ENCODE assay signal across 12 cellular contexts in the genomic region with DNA sequence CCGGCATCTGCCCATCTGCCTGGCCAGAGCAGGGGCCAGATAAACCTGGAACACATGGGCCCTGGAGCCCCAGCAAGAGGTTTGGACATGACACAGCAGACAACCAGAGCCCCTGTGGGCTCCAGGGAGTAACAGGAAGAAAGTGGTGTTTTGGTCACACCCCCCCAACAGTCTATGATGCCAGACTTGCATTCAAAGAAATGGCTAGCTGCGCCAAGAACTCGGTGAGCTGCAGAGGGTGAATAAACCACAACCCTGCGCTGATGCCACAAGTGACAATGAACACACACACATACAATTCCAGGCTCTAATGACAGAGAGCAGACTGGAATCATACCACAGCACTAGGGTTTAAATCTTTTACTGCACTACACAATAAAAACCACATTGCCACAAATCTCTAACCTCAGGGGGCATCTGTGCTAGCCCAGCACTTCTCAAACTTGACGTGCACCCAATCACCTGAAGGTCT. TPM values are rescaled to one million over a fixed set of nuclear protein-coding genes. Genes with fewer than 3 reads are reported as not detected.
A peak's percentile ranks its signal among the peaks of the same experiment; 100 is the strongest.
DNase-seq lines count a peak whose midpoint lies in the region; ATAC-seq and TF ChIP-seq lines count a peak whose summit lies in the region.
"Had no signal": no experiment of that assay in that cellular context is flagged by ENCODE, and none has a peak within 500 bp of the region (broad histone marks: within the 10 kb centered on the region; RNA-seq: fewer than 3 reads in every experiment).

No MANE protein-coding gene starts in this region.

- peak; percentile 90 for ATAC-seq in activated CD8-positive, alpha-beta T cell treated with anti-CD3 and anti-CD28 coated beads for 36 hours
- peak; percentile 97 for ATAC-seq in stimulated activated effector memory CD8-positive, alpha-beta T cell treated with anti-CD3 and anti-CD28 coated beads, Interleukin-12 subunit alpha, Interleukin-12 subunit beta, amount 100 ng/mL, for 72 hours
- ATAC-seq: left cardiac atrium had no signal

- CTCF ChIA-PET in activated CD8-positive, alpha-beta T cell treated with anti-CD3 and anti-CD28 coated beads for 36 hours (lab: Charles Lee), result interaction anchor here (1.0 to 3.0 kb wide), 2 partner anchors 14 to 130 kb away, joined by 4 to 15 read pairs; no protein-coding TSS in a partner anchor

- H3K4me3 ChIP-seq in effector memory CD4-positive, alpha-beta T cell (ENCODE audit: insufficient read depth, low read depth, low read length, poor library complexity, severe bottlenecking), result no peak overlapping the region
- H3K4me3 ChIP-seq: tibial nerve had no signal

- H3K4me1 ChIP-seq in effector memory CD4-positive, alpha-beta T cell (ENCODE audit: control insufficient read depth, insufficient read depth, low read length, poor library complexity, severe bottlenecking), result peaks cover 21% of the 10 kb centered on the region
- H3K4me1 ChIP-seq: tibial nerve had no signal

- peak overlapping the region; percentile 67 for H3K27ac Mint-ChIP-seq in activated CD8-positive, alpha-beta T cell treated with anti-CD3 and anti-CD28 coated beads for 36 hours
- peak overlapping the region; percentile 87 for H3K27ac Mint-ChIP-seq in stimulated activated effector memory CD8-positive, alpha-beta T cell treated with anti-CD3 and anti-CD28 coated beads, Interleukin-12 subunit alpha, Interleukin-12 subunit beta, amount 100 ng/mL, for 72 hours

- peaks cover 61% of the 10 kb centered on the region for H3K4me1 Mint-ChIP-seq in activated CD8-positive, alpha-beta T cell treated with anti-CD3 and anti-CD28 coated beads for 36 hours (ENCODE audit: low read depth)
- H3K4me1 Mint-ChIP-seq in stimulated activated effector memory CD8-positive, alpha-beta T cell treated with anti-CD3 and anti-CD28 coated beads, Interleukin-12 subunit alpha, Interleukin-12 subunit beta, amount 100 ng/mL, for 72 hours, result peaks cover 68% of the 10 kb centered on the region

- H3K4me3 Mint-ChIP-seq in activated CD8-positive, alpha-beta T cell treated with anti-CD3 and anti-CD28 coated beads for 36 hours, result peak overlapping the region; percentile 35
- peak overlapping the region; percentile 66 for H3K4me3 Mint-ChIP-seq in stimulated activated effector memory CD8-positive, alpha-beta T cell treated with anti-CD3 and anti-CD28 coated beads, Interleukin-12 subunit alpha, Interleukin-12 subunit beta, amount 100 ng/mL, for 72 hours

- H3K27me3 ChIP-seq in effector memory CD4-positive, alpha-beta T cell (replicated peaks; ENCODE audit: control insufficient read depth, insufficient read depth, low read length, poor library complexity, severe bottlenecking), result no peaks in the 10 kb centered on the region
- H3K27me3 ChIP-seq: tibial nerve had no signal

- H3K27ac ChIP-seq in effector memory CD4-positive, alpha-beta T cell (ENCODE audit: insufficient read depth, low read length, poor library complexity, severe bottlenecking), result no peak overlapping the region
- H3K27ac ChIP-seq: tibial nerve had no signal

- H3K36me3 ChIP-seq in effector memory CD4-positive, alpha-beta T cell (ENCODE audit: control insufficient read depth, insufficient read depth, low read length), result no peaks in the 10 kb centered on the region
- H3K36me3 ChIP-seq: tibial nerve had no signal

- no peaks in the 10 kb centered on the region for H3K9me3 Mint-ChIP-seq in activated CD8-positive, alpha-beta T cell treated with anti-CD3 and anti-CD28 coated beads for 36 hours
- H3K9me3 Mint-ChIP-seq in stimulated activated effector memory CD8-positive, alpha-beta T cell treated with anti-CD3 and anti-CD28 coated beads, Interleukin-12 subunit alpha, Interleukin-12 subunit beta, amount 100 ng/mL, for 72 hours, result no peaks in the 10 kb centered on the region

- peaks cover 3% of the 10 kb centered on the region for H3K36me3 Mint-ChIP-seq in activated CD8-positive, alpha-beta T cell treated with anti-CD3 and anti-CD28 coated beads for 36 hours (ENCODE audit: low read depth)
- H3K36me3 Mint-ChIP-seq in stimulated activated effector memory CD8-positive, alpha-beta T cell treated with anti-CD3 and anti-CD28 coated beads, Interleukin-12 subunit alpha, Interleukin-12 subunit beta, amount 100 ng/mL, for 72 hours, result peaks cover 11% of the 10 kb centered on the region

- TF ChIP-seq CTCF in activated CD8-positive, alpha-beta T cell treated with anti-CD3 and anti-CD28 coated beads for 36 hours (IDR thresholded peaks at IDR 0.05), result no peak

- H3K27me3 Mint-ChIP-seq in activated CD8-positive, alpha-beta T cell treated with anti-CD3 and anti-CD28 coated beads for 36 hours, result no peaks in the 10 kb centered on the region

- intact Hi-C loops in activated CD8-positive, alpha-beta T cell treated with anti-CD3 and anti-CD28 coated beads for 36 hours (cut with micrococcal nuclease), result no loop called here

- peak; percentile 83 for DNase-seq in NK-92 treated with Interleukin-12 subunit alpha and Interleukin-12 subunit beta, amount 100 ng/mL, for 24 hours (lab: John Stamatoyannopoulos, UW)
- DNase-seq in NK-92 (lab: John Stamatoyannopoulos, UW; ENCODE audit: unreplicated experiment), result no peak
- DNase-seq in activated CD8-positive, alpha-beta T cell treated with anti-CD3 and anti-CD28 coated beads for 36 hours, result peak; percentile 86
- peak in 2 of 3 donors; percentile 26 for DNase-seq in effector memory CD4-positive, alpha-beta T cell
- DNase-seq in stimulated activated effector memory CD8-positive, alpha-beta T cell treated with anti-CD3 and anti-CD28 coated beads, Interleukin-12 subunit alpha, Interleukin-12 subunit beta, amount 100 ng/mL, for 72 hours (ENCODE audit: low spot score in 2 of 2), result peak; percentile 45 to 90
- DNase-seq in NCI-H526 treated with DMSO at 0.1 percent for 48 hours (lab: John Stamatoyannopoulos, UW), result no peak
- DNase-seq in mucosa of gallbladder (ENCODE audit: low spot score), result no peak
- no peak for DNase-seq in COR-L47 (lab: John Stamatoyannopoulos, UW)
- DNase-seq: left cardiac atrium, NCI-H1436 treated with DMSO at 0.1 percent for 48 hours, retina had no signal

- POLR2A ChIA-PET in activated CD8-positive, alpha-beta T cell treated with anti-CD3 and anti-CD28 coated beads for 36 hours (lab: Charles Lee), result interaction anchor here (0.8 to 1.3 kb wide), 2 partner anchors 10 to 14 kb away, joined by 3 read pairs; no protein-coding TSS in a partner anchor

- H3K9me3 ChIP-seq in effector memory CD4-positive, alpha-beta T cell (ENCODE audit: control insufficient read depth, low read length), result no peaks in the 10 kb centered on the region
- H3K9me3 ChIP-seq: tibial nerve had no signal

RNA-seq across cellular contexts. Expression of gene TRERF1, which starts 34.0 kb away (rescaled TPM):
- 1 to 10 TPM; 6.5 to 6.9 TPM for total RNA-seq in activated CD8-positive, alpha-beta T cell treated with anti-CD3 and anti-CD28 coated beads for 36 hours
- 7.7 TPM for total RNA-seq in mucosa of gallbladder

Comparison
In these comparisons a context has a peak if more than half of its experiments do, and no peak if none do; other contexts are left out.
1. DNase-seq: peak in NK-92 treated with Interleukin-12 subunit alpha and Interleukin-12 subunit beta, amount 100 ng/mL, for 24 hours (single experiment), activated CD8-positive, alpha-beta T cell treated with anti-CD3 and anti-CD28 coated beads for 36 hours (single experiment), effector memory CD4-positive, alpha-beta T cell (2 of 3) and stimulated activated effector memory CD8-positive, alpha-beta T cell treated with anti-CD3 and anti-CD28 coated beads, Interleukin-12 subunit alpha, Interleukin-12 subunit beta, amount 100 ng/mL, for 72 hours (2 of 2); none in NK-92 (single experiment), NCI-H526 treated with DMSO at 0.1 percent for 48 hours (single experiment), mucosa of gallbladder (single experiment) and COR-L47 (single experiment).